ENCODE assay signal across 9 cellular contexts in the genomic region with DNA sequence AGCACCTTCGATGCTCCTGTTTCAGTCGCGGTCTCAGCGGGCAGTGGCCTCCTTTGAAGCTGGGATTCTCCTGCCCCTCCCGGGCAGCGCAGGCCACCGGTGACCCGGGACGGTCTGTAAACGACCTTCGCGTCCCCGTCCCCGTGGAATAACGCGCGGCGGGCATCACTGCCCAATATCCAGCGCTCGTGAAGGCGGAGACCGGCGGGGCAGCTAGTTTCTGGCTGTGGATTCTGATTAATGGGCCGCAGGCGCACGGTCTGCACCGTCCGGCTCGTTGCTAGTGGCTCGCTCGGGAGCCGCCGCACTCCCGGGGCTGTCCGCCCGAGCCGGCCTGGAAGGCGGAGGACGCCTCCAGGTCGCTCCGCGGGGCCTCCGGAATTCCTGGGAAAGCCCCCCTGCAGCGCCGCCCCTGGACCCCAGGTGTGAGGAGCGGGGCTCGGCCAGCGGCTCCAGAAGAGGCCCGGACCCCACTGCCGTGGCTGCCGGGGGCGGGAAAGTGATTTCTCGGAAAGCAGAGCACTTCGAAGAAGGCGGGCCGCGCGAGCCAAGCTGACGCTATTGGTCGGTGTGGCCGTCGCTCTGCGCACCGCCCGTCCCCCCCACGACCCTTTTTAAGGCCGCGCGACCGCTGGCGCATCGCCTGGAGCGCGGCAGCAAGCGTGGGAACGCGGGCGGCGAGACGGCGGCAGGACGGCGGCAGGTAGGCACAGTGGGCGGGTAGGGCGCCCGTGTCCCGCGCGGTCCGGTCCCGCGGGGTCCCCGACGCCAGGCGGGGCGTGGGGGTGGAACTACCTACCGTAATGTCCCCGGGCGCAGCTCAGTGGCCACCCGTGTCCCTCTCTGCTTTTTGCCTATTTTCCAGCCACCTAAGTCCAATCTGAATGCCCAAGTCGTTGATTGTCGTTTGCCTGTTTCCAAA. TPM values are rescaled to one million over a fixed set of nuclear protein-coding genes. Genes with fewer than 3 reads are reported as not detected.
A peak's percentile ranks its signal among the peaks of the same experiment; 100 is the strongest.
DNase-seq lines count a peak whose midpoint lies in the region; FAIRE-seq and TF ChIP-seq lines count a peak whose summit lies in the region.
"Had no signal": no experiment of that assay in that cellular context is flagged by ENCODE, and none has a peak within 500 bp of the region (broad histone marks: within the 10 kb centered on the region; RNA-seq: fewer than 3 reads in every experiment).

Gene IRF8 (plus strand): TSS at position 642 of the 922 bp plus-strand sequence. CDS start 3,854 bp downstream, outside the sequence.

- no peak within 1 kb of the TSS for H2BK20ac ChIP-seq in H1 (ENCODE audit: low read length)

- FAIRE-seq in H1 (lab: Jason Lieb, UNC), result no peak

- H2BK5ac ChIP-seq in H1 (ENCODE audit: low read depth, low read length), result no peak within 1 kb of the TSS

- no peaks in the 10 kb centered on the region for H3K79me2 ChIP-seq in H1 (ENCODE audit: control insufficient read depth in 1 of 2, insufficient read depth in 2 of 2, low read length in 2 of 2)

- no peak for TF ChIP-seq RAD21 in H1 (IDR thresholded peaks at IDR 0.05 in 1 of 2, conservative IDR thresholded peaks at IDR 0.05 in 1 of 2; ENCODE audit: low read depth in 2 of 2, low read length in 2 of 2)

- CTCF ChIA-PET in activated CD8-positive, alpha-beta memory T cell treated with anti-CD3 and anti-CD28 coated beads for 36 hours (lab: Charles Lee), result interaction anchor here (0.8 to 2.6 kb wide), 6 partner anchors 17 to 117 kb away, joined by 3 to 7 read pairs (median 5); no protein-coding TSS in a partner anchor
- CTCF ChIA-PET in H1 (lab: Charles Lee; ENCODE audit: partially characterized antibody), result interaction anchor here (0.9 to 3.3 kb wide), 7 partner anchors 9 to 88 kb away, joined by 3 to 31 read pairs (median 3); no protein-coding TSS in a partner anchor

- no peaks in the 10 kb centered on the region for H3K27me3 ChIP-seq in HL-60 (ENCODE audit: insufficient read depth, poor library complexity, severe bottlenecking)
- H3K27me3 ChIP-seq in H1 (replicated peaks in 1 of 4; ENCODE audit: control insufficient read depth in 3 of 4, extremely low read depth in 1 of 4, insufficient read depth in 3 of 4, low read length in 3 of 4), result peaks cover 11 to 46% (median 31%) of the 10 kb centered on the region in 4 experiments
- no peaks in the 10 kb centered on the region for H3K27me3 ChIP-seq in muscle layer of duodenum (ENCODE audit: low read depth, low read length)

- no peak for TF ChIP-seq POLR2A in H1 (IDR thresholded peaks at IDR 0.05; ENCODE audit: control extremely low read depth in 1 of 2, low read depth in 2 of 2, low read length in 2 of 2)

- H2AK5ac ChIP-seq in H1 (ENCODE audit: low read depth, low read length), result no peak within 1 kb of the TSS

- no peak within 1 kb of the TSS; a peak in 1 of 7 replicates for H3K9ac ChIP-seq in H1 (replicated peaks in 1 of 4; ENCODE audit: extremely low read depth in 1 of 4, low read depth in 3 of 4, low read length in 3 of 4)

- DNase-seq in NCI-H524 (lab: John Stamatoyannopoulos, UW), result peak; percentile 33 to 78
- no peak for DNase-seq in NCI-H524 treated with DMSO at 0.1 percent for 48 hours (lab: John Stamatoyannopoulos, UW)
- DNase-seq in HL-60 (ENCODE audit: low read depth in 1 of 2, low spot score in 1 of 2), result no peak
- peak in 1 of 2 experiments; percentile 84 for DNase-seq in H1 (ENCODE audit: low read depth in 1 of 2, low spot score in 2 of 2)
- peak; percentile 58 to 79 for DNase-seq in stimulated activated CD8-positive, alpha-beta memory T cell treated with anti-CD3 and anti-CD28 coated beads, Interleukin-7, amount 100 ng/mL, for 4 hours (ENCODE audit: low read depth in 2 of 2)
- no peak for DNase-seq in OCI-M2 (lab: John Stamatoyannopoulos, UW; ENCODE audit: unreplicated experiment)

- no peaks in the 10 kb centered on the region for H3K9me3 ChIP-seq in H1 (ENCODE audit: insufficient read depth in 2 of 2, low read depth in 1 of 2, low read length in 1 of 2)
- no peaks in the 10 kb centered on the region for H3K9me3 ChIP-seq in muscle layer of duodenum (ENCODE audit: control insufficient read depth in 1 of 2, low read length in 2 of 2)
- H3K9me3 ChIP-seq: neutrophil had no signal

- no peak within 1 kb of the TSS for H3K23ac ChIP-seq in H1 (ENCODE audit: insufficient read length)

- no peak within 1 kb of the TSS for H4K5ac ChIP-seq in H1 (ENCODE audit: insufficient read length, low read depth, low read length)

- TF ChIP-seq EP300 in H1 (IDR thresholded peaks at IDR 0.05; ENCODE audit: borderline replicate concordance in 1 of 2, low read depth in 2 of 2, low read length in 2 of 2), result no peak

- no peak within 1 kb of the TSS for H3K56ac ChIP-seq in H1 (replicated peaks; ENCODE audit: insufficient read length, low read depth, low read length)

- no peak for TF ChIP-seq CTCF in HL-60 (IDR thresholded peaks at IDR 0.05; ENCODE audit: insufficient read depth, low read length)
- TF ChIP-seq CTCF in H1 (IDR thresholded peaks at IDR 0.05; ENCODE audit: control extremely low read depth in 1 of 3, insufficient read depth in 1 of 3, low read depth in 1 of 3, low read length in 3 of 3), result no peak

- H3K4me1 ChIP-seq in H1 (replicated peaks in 1 of 4; ENCODE audit: control insufficient read depth in 3 of 4, insufficient read depth in 4 of 4, low read length in 3 of 4), result no peaks in the 10 kb centered on the region
- H3K4me1 ChIP-seq in muscle layer of duodenum (ENCODE audit: control insufficient read depth in 1 of 2, insufficient read depth in 2 of 2, low read length in 2 of 2), result peaks cover 8% of the 10 kb centered on the region in 2 donors

- H4K20me1 ChIP-seq in H1 (replicated peaks in 1 of 2; ENCODE audit: control insufficient read depth in 1 of 2, insufficient read depth in 2 of 2, low read length in 2 of 2), result no peaks in the 10 kb centered on the region

- no peaks in the 10 kb centered on the region for H3K79me1 ChIP-seq in H1 (ENCODE audit: low read depth, low read length)

- H4K8ac ChIP-seq in H1 (ENCODE audit: extremely low read depth, insufficient read depth, low read length), result peak within 1 kb of the TSS; percentile 88; the same call in 1 of the 2 replicates

- peak within 1 kb of the TSS; percentile 61 for H3K4me3 ChIP-seq in HL-60 (replicated peaks; ENCODE audit: insufficient read depth, low read length)
- H3K4me3 ChIP-seq in H1 (ENCODE audit: extremely low read depth in 1 of 4, insufficient read depth in 2 of 4, low read depth in 3 of 4, low read length in 4 of 4), result peak within 1 kb of the TSS; percentile 41 to 68 (median 56)
- peak within 1 kb of the TSS; percentile 69 to 77 for H3K4me3 ChIP-seq in muscle layer of duodenum (ENCODE audit: low read depth in 1 of 2, low read length in 2 of 2)

- H2AFZ ChIP-seq in H1 (ENCODE audit: low read length), result peak within 1 kb of the TSS; percentile 18; the same call in 1 of the 2 replicates

- no peak within 1 kb of the TSS for H2BK120ac ChIP-seq in H1 (replicated peaks; ENCODE audit: low read depth, low read length)

- no peak within 1 kb of the TSS for H3K4ac ChIP-seq in H1 (replicated peaks; ENCODE audit: insufficient read length, low read depth, low read length)

- H4K91ac ChIP-seq in H1 (replicated peaks; ENCODE audit: insufficient read length, low read length), result peak within 1 kb of the TSS; percentile 31

- H2BK12ac ChIP-seq in H1 (ENCODE audit: low read depth, low read length), result no peak within 1 kb of the TSS

- no peak within 1 kb of the TSS for H3K14ac ChIP-seq in H1 (ENCODE audit: insufficient read length)

- POLR2A ChIA-PET in activated CD8-positive, alpha-beta memory T cell treated with anti-CD3 and anti-CD28 coated beads for 36 hours (lab: Charles Lee), result no interaction called here
- POLR2A ChIA-PET in H1 (lab: Charles Lee; ENCODE audit: partially characterized antibody), result interaction anchor here (1.2 to 1.4 kb wide), 3 partner anchors 10 to 28 kb away, joined by 3 to 4 read pairs (median 3); no protein-coding TSS in a partner anchor

- 6% methylated on average over 82 of the region's 102 CpGs; no CpG with 5 or more reads in 1 of the 2 experiments for WGBS in H1 (ENCODE audit: extremely low coverage in 1 of 2, insufficient coverage in 1 of 2, insufficient read length in 1 of 2, insufficient replicate concordance in 2 of 2, low coverage in 1 of 2, low lambda C conversion rate in 2 of 2, missing lambda C conversion rate in 1 of 2), 2 experiments

- H3K27ac ChIP-seq in HL-60 (replicated peaks) (no peak within 1 kb of the TSS), H1 (ENCODE audit: low read depth, low read length) (no peak within 1 kb of the TSS), muscle layer of duodenum (ENCODE audit: low read length) (peak within 1 kb of the TSS; percentile 91)
- H3K27ac ChIP-seq: neutrophil had no signal

- H2BK15ac ChIP-seq in H1 (ENCODE audit: low read length), result no peak within 1 kb of the TSS

- H3K18ac ChIP-seq in H1 (ENCODE audit: extremely low read depth, low read length), result no peak within 1 kb of the TSS

- peak within 1 kb of the TSS; percentile 52 to 88 for H3K4me2 ChIP-seq in H1 (ENCODE audit: insufficient read depth in 1 of 2, low read depth in 2 of 2, low read length in 2 of 2)

- no peaks in the 10 kb centered on the region for H3K36me3 ChIP-seq in H1 (ENCODE audit: control insufficient read depth in 2 of 4, insufficient read depth in 4 of 4, low read length in 3 of 4)
- peaks cover 0 to 6% of the 10 kb centered on the region in 2 donors for H3K36me3 ChIP-seq in muscle layer of duodenum (ENCODE audit: control insufficient read depth in 1 of 2, insufficient read depth in 2 of 2, low read length in 2 of 2)
- H3K36me3 ChIP-seq: neutrophil had no signal

- H3K23me2 ChIP-seq in H1 (ENCODE audit: low read depth, low read length), result peaks cover 6% of the 10 kb centered on the region; the same call in 1 of the 2 replicates

TF ChIP-seq in H1, 55 proteins besides CTCF, POLR2A, EP300 and RAD21 (continues in another document):
- TF ChIP-seq GABPA (IDR thresholded peaks at IDR 0.05; ENCODE audit: borderline replicate concordance, insufficient read depth, low read length), result no peak
- peak; percentile 97 for TF ChIP-seq KDM4A (IDR thresholded peaks at IDR 0.05; ENCODE audit: low read depth, low read length, severe bottlenecking)
- TF ChIP-seq HDAC2 (IDR thresholded peaks at IDR 0.05; ENCODE audit: borderline replicate concordance in 1 of 2, low read depth in 2 of 2, low read length in 2 of 2), result 0 out of 4 replicates have a peak, but pooled peaks of 1 of the 2 experiments have one; percentile 31
- peak; percentile 38; the same call in 1 of the 2 replicates for TF ChIP-seq TEAD4 (IDR thresholded peaks at IDR 0.05; ENCODE audit: low read depth, low read length)

RNA-seq across cellular contexts. Expression of gene IRF8, which starts in this region (rescaled TPM):
- 10 to 100 TPM; 60.3 to 61.3 TPM for total RNA-seq in activated CD8-positive, alpha-beta memory T cell treated with anti-CD3 and anti-CD28 coated beads for 36 hours
- total RNA-seq in H1 (2021; fragmentation: NEBNext Ultra II Directional; extraction: Animal tissue kit (Norgen Biotek cat#: 25700)), result 0.96 and 2.0 TPM in 2 replicates
- 0.35 and 0.72 TPM in 2 replicates for polyA plus RNA-seq in H1 (2011; rRNA removed)
- polyA plus RNA-seq in H1 (2011; cell fraction: cytosol; rRNA removed), result 0.54 TPM
- 0.80 TPM for polyA plus RNA-seq in H1 (2011; cell fraction: nucleus; rRNA removed)
- 0.37 to 0.72 TPM (median 0.53 TPM) in 4 replicates for polyA plus RNA-seq in H1 (2012, experiment 1 of 2)
- polyA plus RNA-seq in H1 (2012, experiment 2 of 2), result 0.12 TPM
- 0.34 TPM for polyA plus RNA-seq in H1 (2013, experiment 1 of 2)
- 0.37 TPM for polyA plus RNA-seq in H1 (2013, experiment 2 of 2)
- 0.88 and 1.3 TPM in 2 replicates for polyA minus RNA-seq in H1 (2011; rRNA and poly(A)+ RNA removed)
- not detected for polyA minus RNA-seq in H1 (2011; cell fraction: cytosol; rRNA and poly(A)+ RNA removed)
- polyA minus RNA-seq in H1 (2011; cell fraction: nucleus; rRNA and poly(A)+ RNA removed), result 0.30 TPM

Comparison
In these comparisons a context has a peak if more than half of its experiments do, and no peak if none do; other contexts are left out.
1. RNA of gene IRF8 (total RNA-seq): 60.3 to 61.3 TPM in activated CD8-positive, alpha-beta memory T cell treated with anti-CD3 and anti-CD28 coated beads for 36 hours; 0.96 to 2.0 TPM in H1; every median in the first group is over 10 times any median in the second.
2. DNase-seq: peak in NCI-H524 (2 of 2) and stimulated activated CD8-positive, alpha-beta memory T cell treated with anti-CD3 and anti-CD28 coated beads, Interleukin-7, amount 100 ng/mL, for 4 hours (2 of 2); none in NCI-H524 treated with DMSO at 0.1 percent for 48 hours (single experiment), HL-60 (0 of 2) and OCI-M2 (single experiment).
3. Peak in every context shown above with its lines, with median percentiles within 50 percentile points of each other: H3K4me3 ChIP-seq.